In genomic region chr5:147403659-147404640, GRCh38 we compare ENCODE assay signal across 7 cellular contexts.
DNase-seq lines count a peak whose midpoint lies in the region; ATAC-seq and TF ChIP-seq lines count a peak whose summit lies in the region.

No MANE protein-coding gene starts in this region.

- TF ChIP-seq CTCF in spleen (IDR thresholded peaks at IDR 0.05 in 8 of 11, conservative IDR thresholded peaks at IDR 0.05 in 3 of 11) (no peak), nephron progenitor cell (IDR thresholded peaks at IDR 0.05) (no peak), natural killer cell (IDR thresholded peaks at IDR 0.05) (no peak)

- no peaks in the 10 kb centered on the region for H3K9me3 ChIP-seq in spleen

- H3K9me3 Mint-ChIP-seq in nephron progenitor cell (no peaks in the 10 kb centered on the region), natural killer cell (no peaks in the 10 kb centered on the region)

- intact Hi-C loops in spleen (cut with DNase I; ENCODE audit: low total_unique reads) (no loop called here), natural killer cell (cut with micrococcal nuclease) (no loop called here)

- in situ Hi-C loops in SK-MEL-5 (cut with HindIII; ENCODE audit: low pct_unique_long_range_greater_than_20kb, low sequenced_read_pairs): no loop called here

- H3K27me3 Mint-ChIP-seq in nephron progenitor cell (ENCODE audit: low read depth, poor library complexity): no peaks in the 10 kb centered on the region
- no peaks in the 10 kb centered on the region for H3K27me3 Mint-ChIP-seq in natural killer cell (ENCODE audit: low read depth in 2 of 2)

- H3K36me3 Mint-ChIP-seq in nephron progenitor cell (ENCODE audit: low read depth): peaks cover 61% of the 10 kb centered on the region
- H3K36me3 Mint-ChIP-seq in natural killer cell: no peaks in the 10 kb centered on the region

- WGBS in spleen, 5 donors: 56 to 71% (median 65%) methylated on average over 15 of the region's 15 CpGs

- H3K4me3 Mint-ChIP-seq in nephron progenitor cell (no peak overlapping the region), natural killer cell (no peak overlapping the region)

- peaks cover 0 to 33% (median 4%) of the 10 kb centered on the region in 6 donors for H3K36me3 ChIP-seq in spleen

- TF ChIP-seq POLR2A in spleen (IDR thresholded peaks at IDR 0.05): no peak

- ATAC-seq in HG03095 (IDR thresholded peaks at IDR 0.05; ENCODE audit: unreplicated experiment): peak; percentile 86
- ATAC-seq in natural killer cell: no peak

- DNase-seq in GM19240 (ENCODE audit: insufficient read length, low spot score): peak; percentile 23
- peak; percentile 22 for DNase-seq in SK-MEL-5 (ENCODE audit: low read depth, low spot score)
- DNase-seq in glomerular endothelial cell (ENCODE audit: extremely low read depth, low read depth, low spot score): peak; percentile 92
- DNase-seq in spleen: no peak
- DNase-seq in nephron progenitor cell: no peak
- DNase-seq in natural killer cell: no peak

- peaks cover 0 to 6% (median 0%) of the 10 kb centered on the region in 6 donors for H3K4me1 ChIP-seq in spleen

- no peaks in the 10 kb centered on the region for H3K27me3 ChIP-seq in spleen (replicated peaks in 1 of 7)

- H3K4me3 ChIP-seq in spleen: no peak overlapping the region

- peak overlapping the region in 7 of 8 donors; percentile 34 to 71 (median 63) for H3K27ac ChIP-seq in spleen

- H3K27ac Mint-ChIP-seq in nephron progenitor cell: no peak overlapping the region
- no peak overlapping the region for H3K27ac Mint-ChIP-seq in natural killer cell

- peaks cover 31% of the 10 kb centered on the region for H3K4me1 Mint-ChIP-seq in nephron progenitor cell
- H3K4me1 Mint-ChIP-seq in natural killer cell: no peaks in the 10 kb centered on the region

Comparison
In these comparisons a context has a peak if more than half of its experiments do, and no peak if none do; other contexts are left out.
1. DNase-seq: peak in GM19240 (single experiment), SK-MEL-5 (single experiment) and glomerular endothelial cell (single experiment); none in spleen (single experiment), nephron progenitor cell (single experiment) and natural killer cell (single experiment).